In the genomic region with DNA sequence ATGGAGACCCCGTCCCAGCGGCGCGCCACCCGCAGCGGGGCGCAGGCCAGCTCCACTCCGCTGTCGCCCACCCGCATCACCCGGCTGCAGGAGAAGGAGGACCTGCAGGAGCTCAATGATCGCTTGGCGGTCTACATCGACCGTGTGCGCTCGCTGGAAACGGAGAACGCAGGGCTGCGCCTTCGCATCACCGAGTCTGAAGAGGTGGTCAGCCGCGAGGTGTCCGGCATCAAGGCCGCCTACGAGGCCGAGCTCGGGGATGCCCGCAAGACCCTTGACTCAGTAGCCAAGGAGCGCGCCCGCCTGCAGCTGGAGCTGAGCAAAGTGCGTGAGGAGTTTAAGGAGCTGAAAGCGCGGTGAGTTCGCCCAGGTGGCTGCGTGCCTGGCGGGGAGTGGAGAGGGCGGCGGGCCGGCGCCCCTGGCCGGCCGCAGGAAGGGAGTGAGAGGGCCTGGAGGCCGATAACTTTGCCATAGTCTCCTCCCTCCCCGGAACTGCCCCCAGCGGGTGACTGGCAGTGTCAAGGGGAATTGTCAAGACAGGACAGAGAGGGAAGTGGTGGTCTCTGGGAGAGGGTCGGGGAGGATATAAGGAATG, we compare ENCODE assay signal across 8 cellular contexts. TPM values are rescaled to one million over a fixed set of nuclear protein-coding genes. Genes with fewer than 3 reads are reported as not detected.
DNase-seq lines count a peak whose midpoint lies in the region; TF ChIP-seq lines count a peak whose summit lies in the region.

No MANE protein-coding gene starts in this region.

- no peak for TF ChIP-seq POLR2A in uterus (IDR thresholded peaks at IDR 0.05)

- H3K9me3 ChIP-seq in SJCRH30 (replicated peaks) (no peaks in the 10 kb centered on the region), ectodermal cell (ENCODE audit: control insufficient read depth, low read length) (no peaks in the 10 kb centered on the region), mesodermal cell (ENCODE audit: control insufficient read depth, low read length) (no peaks in the 10 kb centered on the region), uterus (no peaks in the 10 kb centered on the region)

- peak overlapping the region; percentile 76 for H3K4me3 ChIP-seq in SJCRH30
- peak overlapping the region; percentile 48 for H3K4me3 ChIP-seq in ectodermal cell (ENCODE audit: insufficient read depth, low read depth, low read length)
- peak overlapping the region; percentile 99 for H3K4me3 ChIP-seq in mesodermal cell (ENCODE audit: extremely low read depth, insufficient read depth, low read length, poor library complexity, severe bottlenecking)
- H3K4me3 ChIP-seq in uterus = peak overlapping the region; percentile 82 to 96

- H3K4me1 ChIP-seq in SJCRH30 (peaks cover 49% of the 10 kb centered on the region), ectodermal cell (ENCODE audit: control insufficient read depth, insufficient read depth, low read length) (peaks cover 30% of the 10 kb centered on the region), mesodermal cell (ENCODE audit: control insufficient read depth, insufficient read depth, low read length, poor library complexity, severe bottlenecking) (peaks cover 42% of the 10 kb centered on the region), uterus (peaks cover 4 to 23% of the 10 kb centered on the region in 2 donors)

- H3K36me3 ChIP-seq in SJCRH30 = no peaks in the 10 kb centered on the region
- no peaks in the 10 kb centered on the region for H3K36me3 ChIP-seq in ectodermal cell (ENCODE audit: control insufficient read depth, insufficient read depth, low read length)
- H3K36me3 ChIP-seq in mesodermal cell (ENCODE audit: control insufficient read depth, insufficient read depth, low read length) = peaks cover 28% of the 10 kb centered on the region
- H3K36me3 ChIP-seq in uterus = no peaks in the 10 kb centered on the region

- WGBS in ectodermal cell, 2 experiments = 2% methylated on average over 49 of the region's 49 CpGs
- 1% methylated on average over 36 to 42 of the region's 49 CpGs for WGBS in mesodermal cell (ENCODE audit: insufficient coverage in 2 of 2), 2 experiments

- peak; percentile 66 for DNase-seq in DMS114 treated with DMSO at 0.1 percent for 48 hours (lab: John Stamatoyannopoulos, UW; ENCODE audit: unreplicated experiment)
- peak; percentile 55 for DNase-seq in HEK293T (ENCODE audit: extremely low spot score)
- no peak for DNase-seq in SJCRH30
- DNase-seq in uterus = no peak
- DNase-seq in COR-L47 (lab: John Stamatoyannopoulos, UW) = no peak
- DNase-seq in ureter (ENCODE audit: low spot score) = no peak

- intact Hi-C loops in uterus (cut with DNase I; ENCODE audit: low total_unique reads) = no loop called here

- H3K27me3 ChIP-seq in SJCRH30 = no peaks in the 10 kb centered on the region
- H3K27me3 ChIP-seq in ectodermal cell (ENCODE audit: control insufficient read depth, insufficient read depth, low read length, poor library complexity, severe bottlenecking) = peaks cover 12% of the 10 kb centered on the region
- H3K27me3 ChIP-seq in uterus = no peaks in the 10 kb centered on the region

- POLR2A ChIA-PET in HEK293T (lab: Yijun Ruan, JAX) = interaction anchor here (0.7 to 6.0 kb wide), 5 partner anchors 8 to 32 kb away, joined by 3 to 60 read pairs (median 8); no protein-coding TSS in a partner anchor

- H3K27ac ChIP-seq in SJCRH30 (peak overlapping the region; percentile 56; the same call in 1 of the 2 replicates), ectodermal cell (ENCODE audit: insufficient read depth, low read depth, low read length, poor library complexity, severe bottlenecking) (no peak overlapping the region), mesodermal cell (ENCODE audit: low read depth, low read length, severe bottlenecking) (peak overlapping the region; percentile 92), uterus (peak overlapping the region; percentile 97 to 99)

- CTCF ChIA-PET in HEK293T (lab: Yijun Ruan, JAX) = interaction anchor here (1.0 to 3.0 kb wide), 6 partner anchors 8 to 18 kb away, joined by 3 to 24 read pairs (median 8); no protein-coding TSS in a partner anchor

- TF ChIP-seq CTCF in uterus (IDR thresholded peaks at IDR 0.05) = no peak

TF ChIP-seq in HEK293T, 16 proteins besides CTCF, POLR2A, EP300 and RAD21:
- TF ChIP-seq L3MBTL2 (conservative IDR thresholded peaks at IDR 0.05) (peak; percentile 56; the same call in 1 of the 2 replicates), ARNT (IDR thresholded peaks at IDR 0.05) (no peak), HDGF (IDR thresholded peaks at IDR 0.05; ENCODE audit: borderline replicate concordance) (0 out of 2 replicates have a peak, but pooled peaks have one; percentile 23), TARDBP (IDR thresholded peaks at IDR 0.05) (no peak), FOXA1 (IDR thresholded peaks at IDR 0.05) (no peak), CTBP1 (IDR thresholded peaks at IDR 0.05; ENCODE audit: borderline replicate concordance) (no peak), SUZ12 (IDR thresholded peaks at IDR 0.05) (no peak)

RNA-seq across cellular contexts. Expression of gene LMNA, which starts 0.5 kb away (rescaled TPM):
- 113 and 114 TPM in 2 replicates for total RNA-seq in SJCRH30 (2014; rRNA removed; shearing (Covaris generic))
- polyA plus RNA-seq in ectodermal cell (2013, experiment 1 of 4) = 35.3 TPM
- 35.9 TPM for polyA plus RNA-seq in ectodermal cell (2013, experiment 2 of 4)
- 25.6 TPM for polyA plus RNA-seq in ectodermal cell (2013, experiment 3 of 4)
- 30.8 TPM for polyA plus RNA-seq in ectodermal cell (2013, experiment 4 of 4)
- polyA plus RNA-seq in mesodermal cell (2013, experiment 1 of 2) = 193 TPM
- polyA plus RNA-seq in mesodermal cell (2013, experiment 2 of 2) = 171 TPM
- total RNA-seq in uterus (100 to 1,000 TPM; 245 to 533 (median 373) TPM), ureter (444 TPM)

RNA-seq across cellular contexts. Expression of gene MEX3A, which starts 32.8 kb away (rescaled TPM):
- 21.8 and 22.3 TPM in 2 replicates for total RNA-seq in SJCRH30 (2014; rRNA removed; shearing (Covaris generic))
- polyA plus RNA-seq in ectodermal cell (2013, experiment 1 of 4) = 85.4 TPM
- polyA plus RNA-seq in ectodermal cell (2013, experiment 2 of 4) = 98.5 TPM
- 84.4 TPM for polyA plus RNA-seq in ectodermal cell (2013, experiment 3 of 4)
- 88.8 TPM for polyA plus RNA-seq in ectodermal cell (2013, experiment 4 of 4)
- 61.7 TPM for polyA plus RNA-seq in mesodermal cell (2013, experiment 1 of 2)
- polyA plus RNA-seq in mesodermal cell (2013, experiment 2 of 2) = 47.5 TPM
- total RNA-seq in uterus = 10 to 100 TPM in 1 of 4 donors, 1 to 10 TPM in 1, under 1 TPM in 2; 0.29 to 13.3 (median 2.0) TPM
- 1.2 TPM for total RNA-seq in ureter

RNA-seq across cellular contexts. Expression of gene SEMA4A, which starts 38.4 kb away (rescaled TPM):
- 1.2 and 2.1 TPM in 2 replicates for total RNA-seq in SJCRH30 (2014; rRNA removed; shearing (Covaris generic))
- polyA plus RNA-seq in ectodermal cell (2013, experiment 1 of 4) = 2.6 TPM
- polyA plus RNA-seq in ectodermal cell (2013, experiment 2 of 4) = 2.7 TPM
- 2.5 TPM for polyA plus RNA-seq in ectodermal cell (2013, experiment 3 of 4)
- 3.3 TPM for polyA plus RNA-seq in ectodermal cell (2013, experiment 4 of 4)
- polyA plus RNA-seq in mesodermal cell (2013, experiment 1 of 2) = 1.6 TPM
- polyA plus RNA-seq in mesodermal cell (2013, experiment 2 of 2) = 1.4 TPM
- 1 to 10 TPM in 3 of 4 donors, not detected in 1; 3.1 to 8.2 (median 4.1) TPM for total RNA-seq in uterus
- 49.3 TPM for total RNA-seq in ureter

RNA-seq across cellular contexts. Expression of gene RAB25, which starts 54.1 kb away (rescaled TPM):
- total RNA-seq in SJCRH30 (2014; rRNA removed; shearing (Covaris generic)) = not detected in 2 replicates
- 7.1 TPM for polyA plus RNA-seq in ectodermal cell (2013, experiment 1 of 4)
- polyA plus RNA-seq in ectodermal cell (2013, experiment 2 of 4) = 7.4 TPM
- polyA plus RNA-seq in ectodermal cell (2013, experiment 3 of 4) = 7.5 TPM
- polyA plus RNA-seq in ectodermal cell (2013, experiment 4 of 4) = 6.5 TPM
- 0.74 TPM for polyA plus RNA-seq in mesodermal cell (2013, experiment 1 of 2)
- polyA plus RNA-seq in mesodermal cell (2013, experiment 2 of 2) = 0.91 TPM
- total RNA-seq in uterus (1 to 10 TPM in 2 of 4 donors, not detected in 2; 5.0 to 5.5 TPM), ureter (182 TPM)

Comparison
In these comparisons a context has a peak if more than half of its experiments do, and no peak if none do; other contexts are left out.
1. DNase-seq: peak in DMS114 treated with DMSO at 0.1 percent for 48 hours (single experiment) and HEK293T (single experiment); none in SJCRH30 (0 of 2), uterus (0 of 2), COR-L47 (single experiment) and ureter (single experiment).
2. H3K4me3 ChIP-seq: peak in every context shown above with its lines; median percentile 99 in mesodermal cell; 89 in uterus; 76 in SJCRH30; 48 in ectodermal cell.